In genomic region chr12:125549171-125549570, GRCh38 we compare ENCODE assay signal across 21 cellular contexts.
"Had no signal": no experiment of that assay in that cellular context is flagged by ENCODE, and none has a peak within 500 bp of the region (broad histone marks: within the 10 kb centered on the region; RNA-seq: fewer than 3 reads in every experiment).

No MANE protein-coding gene starts in this region.

- H3K4me1 Mint-ChIP-seq: immature natural killer cell, memory B cell, mesothelial cell of epicardium, naive B cell had no signal

- H3K9me3 ChIP-seq: esophagus squamous epithelium, gastroesophageal sphincter, heart left ventricle, left lung, mucosa of descending colon had no signal

- H3K27ac Mint-ChIP-seq: immature natural killer cell, memory B cell, mesothelial cell of epicardium, naive B cell had no signal

- H3K4me1 ChIP-seq: esophagus squamous epithelium, foreskin keratinocyte, gastroesophageal sphincter, heart left ventricle, left lung had no signal

- H3K4me3 ChIP-seq: coronary artery, dorsolateral prefrontal cortex, esophagus squamous epithelium, gastroesophageal sphincter, heart left ventricle, hepatocyte, left lung, lung, mucosa of descending colon had no signal

- H3K36me3 Mint-ChIP-seq: immature natural killer cell, memory B cell, mesothelial cell of epicardium, naive B cell had no signal

- H3K36me3 ChIP-seq: esophagus squamous epithelium, gastroesophageal sphincter, heart left ventricle, left lung had no signal

- H3K4me3 Mint-ChIP-seq: immature natural killer cell, memory B cell, mesothelial cell of epicardium, naive B cell had no signal

- H3K27ac ChIP-seq: coronary artery, dorsolateral prefrontal cortex, epithelial cell of prostate, esophagus squamous epithelium, foreskin keratinocyte, gastroesophageal sphincter, heart left ventricle, hepatocyte, left lung had no signal

- H3K27me3 ChIP-seq: dorsolateral prefrontal cortex, esophagus squamous epithelium, foreskin keratinocyte, gastroesophageal sphincter, heart left ventricle, hepatocyte, left lung had no signal

- DNase-seq: dermis blood vessel endothelial cell; dorsolateral prefrontal cortex; effector CD4-positive, alpha-beta T cell; effector memory CD4-positive, alpha-beta T cell; esophagus squamous epithelium; foreskin keratinocyte; heart left ventricle; immature natural killer cell; left cardiac atrium; left lung; left ventricle myocardium superior; mammary epithelial cell; mucosa of descending colon; naive B cell had no signal
